ENCODE assay signal across 30 cellular contexts in the genomic region with DNA sequence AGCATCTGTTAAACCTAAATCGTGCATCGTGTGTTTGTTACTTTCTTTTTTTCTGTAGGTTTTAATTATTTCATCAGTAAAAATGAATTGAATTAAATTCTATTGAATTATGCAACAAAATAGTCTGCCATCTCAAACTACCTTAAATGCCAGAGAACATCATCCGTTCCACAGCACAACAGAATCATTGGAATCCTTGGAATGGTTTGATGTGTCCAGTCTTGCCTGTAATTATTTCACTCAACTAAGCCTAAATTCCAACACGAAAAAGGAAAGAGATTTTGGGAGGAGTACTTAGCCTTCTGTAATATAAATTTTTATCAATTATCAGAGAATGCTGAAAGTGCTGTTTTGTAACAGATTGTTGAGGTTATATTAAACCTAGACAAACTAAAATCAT. TPM values are rescaled to one million over a fixed set of nuclear protein-coding genes. Genes with fewer than 3 reads are reported as not detected.
DNase-seq lines count a peak whose midpoint lies in the region; ATAC-seq and TF ChIP-seq lines count a peak whose summit lies in the region.
"Had no signal": no experiment of that assay in that cellular context is flagged by ENCODE, and none has a peak within 500 bp of the region (broad histone marks: within the 10 kb centered on the region; RNA-seq: fewer than 3 reads in every experiment).

No MANE protein-coding gene starts in this region.

- CTCF ChIA-PET in mammary epithelial cell (lab: Charles Lee; ENCODE audit: low non-redundant PET), result no interaction called here

- H3K36me3 ChIP-seq in mammary epithelial cell (ENCODE audit: insufficient read depth, low read length), result no peaks in the 10 kb centered on the region
- H3K36me3 ChIP-seq in stomach, result no peaks in the 10 kb centered on the region
- H3K36me3 ChIP-seq: esophagus squamous epithelium, gastrocnemius medialis, prostate gland, SJCRH30, tibial artery had no signal

- TF ChIP-seq CTCF in mammary epithelial cell (conservative IDR thresholded peaks at IDR 0.05 in 1 of 2, IDR thresholded peaks at IDR 0.05 in 1 of 2; ENCODE audit: extremely low read depth in 1 of 2, insufficient read depth in 1 of 2, low read depth in 1 of 2, low read length in 2 of 2), result no peak
- no peak for TF ChIP-seq CTCF in osteocyte (IDR thresholded peaks at IDR 0.05)
- TF ChIP-seq CTCF in stomach (IDR thresholded peaks at IDR 0.05), result no peak

- TSS peak; percentile 65 for BruUV-seq in mammary epithelial cell (replicated peaks; lab: Mats Ljungman, UMichigan)

- no peaks in the 10 kb centered on the region for H3K36me3 Mint-ChIP-seq in osteocyte (ENCODE audit: unreplicated experiment)
- H3K36me3 Mint-ChIP-seq: activated naive CD8-positive, alpha-beta T cell treated with anti-CD3 and anti-CD28 coated beads for 36 hours; CD14-positive monocyte; naive thymus-derived CD4-positive, alpha-beta T cell had no signal

- H3K27ac ChIP-seq in mammary epithelial cell (ENCODE audit: insufficient read depth, low read depth, low read length) (peak overlapping the region; percentile 100), stomach (peak overlapping the region in 2 of 5 donors; percentile 23 to 35)
- H3K27ac ChIP-seq: esophagus squamous epithelium, gastrocnemius medialis, KMS-11, prostate gland, SJCRH30, tibial artery had no signal

- in situ Hi-C loops in mammary epithelial cell (cut with MboI; ENCODE audit: low sequenced_read_pairs in 2 of 2), result no loop called here

- peak overlapping the region in 2 of 3 experiments; percentile 5 to 33 for H3K4me3 ChIP-seq in mammary epithelial cell (replicated peaks in 1 of 3; ENCODE audit: insufficient read depth in 1 of 3, low read depth in 2 of 3, low read length in 3 of 3)
- H3K4me3 ChIP-seq in stomach, result no peak overlapping the region
- H3K4me3 ChIP-seq: esophagus squamous epithelium, gastrocnemius medialis, prostate gland, SJCRH30, tibial artery had no signal

- H4K20me1 ChIP-seq in mammary epithelial cell (ENCODE audit: insufficient read depth, low read length), result no peaks in the 10 kb centered on the region

- dilution Hi-C loops in mammary epithelial cell (cut with HindIII; ENCODE audit: low sequenced_read_pairs), result no loop called here

- H2AFZ ChIP-seq in mammary epithelial cell (ENCODE audit: low read depth, low read length), result no peak overlapping the region

- WGBS in mammary epithelial cell (ENCODE audit: low coverage, missing lambda C conversion rate), result 0% methylated on average over 4 of the region's 4 CpGs
- 64 to 76% (median 70%) methylated on average over 4 of the region's 4 CpGs for WGBS in stomach, 5 donors

- TF ChIP-seq POLR2A in stomach (IDR thresholded peaks at IDR 0.05), result no peak

- peak overlapping the region; percentile 46 for H3K27ac Mint-ChIP-seq in osteocyte (ENCODE audit: unreplicated experiment)
- H3K27ac Mint-ChIP-seq: activated B cell treated with CpG ODN at 0.5 μM for 24 hours; activated naive CD8-positive, alpha-beta T cell treated with anti-CD3 and anti-CD28 coated beads for 36 hours; activated T-cell treated with anti-CD3 and anti-CD28 coated beads, Interleukin-2, amount 50 U/mL, for 24 hours; CD14-positive monocyte; naive thymus-derived CD4-positive, alpha-beta T cell had no signal

- intact Hi-C loops in mammary epithelial cell (cut with micrococcal nuclease) (loop anchor here (1.0 kb wide), 2 partner anchors 17 to 49 kb away; a partner anchor contains a TSS), stomach (cut with DNase I; ENCODE audit: low total_unique reads) (no loop called here)

- H3K9ac ChIP-seq in mammary epithelial cell (ENCODE audit: insufficient read depth, low read length), result peak overlapping the region; percentile 36
- H3K9ac ChIP-seq: KMS-11 had no signal

- DNase-seq in EH (ENCODE audit: low read depth), result peak; percentile 56
- peak; percentile 53 for DNase-seq in NCI-H226
- DNase-seq in mammary epithelial cell, result peak; percentile 56
- DNase-seq in osteocyte (ENCODE audit: extremely low spot score, unreplicated experiment), result no peak
- no peak for DNase-seq in LoVo (ENCODE audit: low spot score)
- no peak for DNase-seq in stomach
- DNase-seq: activated B cell treated with CpG ODN at 0.5 μM for 24 hours; activated gamma-delta T cell; activated naive CD8-positive, alpha-beta T cell treated with anti-CD3 and anti-CD28 coated beads for 36 hours; activated T-cell treated with anti-CD3 and anti-CD28 coated beads, Interleukin-2, amount 50 U/mL, for 24 hours; aorta; central memory CD4-positive, alpha-beta T cell; cortex of kidney; DND-41; esophagus squamous epithelium; gastrocnemius medialis; GOT3; midbrain; naive thymus-derived CD4-positive, alpha-beta T cell; NCI-H1436; nucleus accumbens; SJCRH30; stimulated activated CD4-positive, alpha-beta T cell treated with anti-CD3 and anti-CD28 coated beads, Interleukin-4, amount 100 ng/mL, for 1 hour; T-helper 1 cell; tibial artery had no signal

- H3K9me3 ChIP-seq in mammary epithelial cell (replicated peaks; ENCODE audit: insufficient read depth, low read length), result peaks cover 3% of the 10 kb centered on the region
- no peaks in the 10 kb centered on the region for H3K9me3 ChIP-seq in stomach
- H3K9me3 ChIP-seq: esophagus squamous epithelium, gastrocnemius medialis, prostate gland, SJCRH30, tibial artery had no signal

- no peak overlapping the region for H3K4me3 Mint-ChIP-seq in osteocyte (ENCODE audit: unreplicated experiment)
- H3K4me3 Mint-ChIP-seq: activated B cell treated with CpG ODN at 0.5 μM for 24 hours; activated naive CD8-positive, alpha-beta T cell treated with anti-CD3 and anti-CD28 coated beads for 36 hours; activated T-cell treated with anti-CD3 and anti-CD28 coated beads, Interleukin-2, amount 50 U/mL, for 24 hours; CD14-positive monocyte; naive thymus-derived CD4-positive, alpha-beta T cell had no signal

- H3K27me3 Mint-ChIP-seq in osteocyte (ENCODE audit: unreplicated experiment), result no peaks in the 10 kb centered on the region
- H3K27me3 Mint-ChIP-seq: activated B cell treated with CpG ODN at 0.5 μM for 24 hours; activated T-cell treated with anti-CD3 and anti-CD28 coated beads, Interleukin-2, amount 50 U/mL, for 24 hours had no signal

- no peaks in the 10 kb centered on the region for H3K9me3 Mint-ChIP-seq in osteocyte (ENCODE audit: unreplicated experiment)
- H3K9me3 Mint-ChIP-seq: activated B cell treated with CpG ODN at 0.5 μM for 24 hours; activated naive CD8-positive, alpha-beta T cell treated with anti-CD3 and anti-CD28 coated beads for 36 hours; activated T-cell treated with anti-CD3 and anti-CD28 coated beads, Interleukin-2, amount 50 U/mL, for 24 hours had no signal

- no peak for TF ChIP-seq EP300 in stomach (IDR thresholded peaks at IDR 0.05)

- no peak for ATAC-seq in GM21390 (IDR thresholded peaks at IDR 0.05; ENCODE audit: unreplicated experiment)
- ATAC-seq: gastrocnemius medialis; naive thymus-derived CD4-positive, alpha-beta T cell; sciatic nerve had no signal

- H3K4me1 ChIP-seq in mammary epithelial cell (ENCODE audit: insufficient read depth, low read length) (peaks cover 33% of the 10 kb centered on the region), stomach (no peaks in the 10 kb centered on the region)
- H3K4me1 ChIP-seq: esophagus squamous epithelium, gastrocnemius medialis, prostate gland, tibial artery had no signal

- H3K27me3 ChIP-seq in mammary epithelial cell (ENCODE audit: insufficient read depth, low read length), result no peaks in the 10 kb centered on the region
- no peaks in the 10 kb centered on the region for H3K27me3 ChIP-seq in stomach
- H3K27me3 ChIP-seq: esophagus squamous epithelium, gastrocnemius medialis, SJCRH30, tibial artery had no signal

- no peaks in the 10 kb centered on the region for H3K79me2 ChIP-seq in mammary epithelial cell (ENCODE audit: insufficient read depth, low read length)

- H3K4me2 ChIP-seq in mammary epithelial cell (ENCODE audit: insufficient read depth, low read depth, low read length), result peak overlapping the region; percentile 88
- H3K4me2 ChIP-seq: KMS-11 had no signal

- peaks cover 17% of the 10 kb centered on the region for H3K4me1 Mint-ChIP-seq in osteocyte (ENCODE audit: unreplicated experiment)

RNA-seq across cellular contexts. Expression of a gene that starts 17.1 kb away (rescaled TPM):
- total RNA-seq in mammary epithelial cell (100 to 1,000 TPM in 1 of 2 donors, 10 to 100 TPM in 1; 80.2 to 248 TPM), osteocyte (26.5 and 29.1 TPM in 2 replicates), stomach (10 to 100 TPM in 1 of 5 donors, 1 to 10 TPM in 3, not detected in 1; 2.3 to 15.8 (median 5.6) TPM)
- polyA plus RNA-seq in mammary epithelial cell (18.7 TPM), stomach (1 to 10 TPM in 1 of 3 donors, under 1 TPM in 2; 0.50 to 1.5 (median 0.88) TPM)
- polyA minus RNA-seq in mammary epithelial cell, result 48.9 TPM
- polyA plus RNA-seq: naive thymus-derived CD4-positive, alpha-beta T cell had no signal

Comparison
In these comparisons a context has a peak if more than half of its experiments do, and no peak if none do; other contexts are left out.
1. DNase-seq: peak in EH (single experiment), NCI-H226 (single experiment) and mammary epithelial cell (single experiment); none in osteocyte (single experiment), LoVo (single experiment) and stomach (single experiment).
2. H3K4me3 ChIP-seq: peak in mammary epithelial cell (2 of 3); none in stomach (0 of 4).